ENCODE assay signal across 8 cellular contexts in genomic region chr12:89882051-89882450, GRCh38.
A peak's percentile ranks its signal among the peaks of the same experiment; 100 is the strongest.
DNase-seq lines count a peak whose midpoint lies in the region; ATAC-seq and TF ChIP-seq lines count a peak whose summit lies in the region.

No MANE protein-coding gene starts in this region.

- ATAC-seq in GM18873 (IDR thresholded peaks at IDR 0.05; ENCODE audit: low FRiP score, unreplicated experiment) (peak; percentile 41), HG03139 (IDR thresholded peaks at IDR 0.05; ENCODE audit: unreplicated experiment) (peak; percentile 30)
- no peak for ATAC-seq in central memory CD8-positive, alpha-beta T cell (replicated peaks; ENCODE audit: extremely low read depth, poor library complexity, severe bottlenecking)

- peaks cover 36% of the 10 kb centered on the region for H3K4me1 Mint-ChIP-seq in central memory CD8-positive, alpha-beta T cell

- TF ChIP-seq POLR2A in lower leg skin (IDR thresholded peaks at IDR 0.05): no peak

- peak overlapping the region; percentile 66 for H3K4me3 Mint-ChIP-seq in central memory CD8-positive, alpha-beta T cell

- peaks cover 4% of the 10 kb centered on the region for H3K36me3 Mint-ChIP-seq in central memory CD8-positive, alpha-beta T cell (ENCODE audit: insufficient read depth)

- H3K4me3 ChIP-seq in AG10803 (ENCODE audit: low read length) (no peak overlapping the region), lower leg skin (ENCODE audit: low read depth, poor library complexity, severe bottlenecking) (no peak overlapping the region)

- intact Hi-C loops in lower leg skin (cut with DNase I; ENCODE audit: low total_unique reads): no loop called here

- peak; percentile 60 for DNase-seq in AG10803 (ENCODE audit: low read depth)
- DNase-seq in central memory CD8-positive, alpha-beta T cell (ENCODE audit: low spot score in 2 of 2): no peak
- no peak for DNase-seq in 8988T
- no peak for DNase-seq in lower leg skin (ENCODE audit: low spot score in 2 of 2)
- no peak for DNase-seq in NCI-H1694 (lab: John Stamatoyannopoulos, UW)
- no peak for DNase-seq in DMS153 treated with DMSO at 0.1 percent for 48 hours (lab: John Stamatoyannopoulos, UW; ENCODE audit: unreplicated experiment)

- no peaks in the 10 kb centered on the region for H3K27me3 Mint-ChIP-seq in central memory CD8-positive, alpha-beta T cell

- H3K27ac Mint-ChIP-seq in central memory CD8-positive, alpha-beta T cell (ENCODE audit: low read depth): peak overlapping the region; percentile 97

- H3K9me3 Mint-ChIP-seq in central memory CD8-positive, alpha-beta T cell: no peaks in the 10 kb centered on the region

- TF ChIP-seq CTCF in AG10803 (conservative IDR thresholded peaks at IDR 0.05; ENCODE audit: low read length) (no peak), lower leg skin (IDR thresholded peaks at IDR 0.05) (no peak)
